Comparison of ENCODE assay signal across 17 cellular contexts in genomic region chrX:115017455-115017854, GRCh38. TPM values are rescaled to one million over a fixed set of nuclear protein-coding genes. Genes with fewer than 3 reads are reported as not detected.
DNase-seq lines count a peak whose midpoint lies in the region; ATAC-seq, FAIRE-seq and TF ChIP-seq lines count a peak whose summit lies in the region.
"Had no signal": no experiment of that assay in that cellular context is flagged by ENCODE, and none has a peak within 500 bp of the region (broad histone marks: within the 10 kb centered on the region; RNA-seq: fewer than 3 reads in every experiment).

IL13RA2 (minus strand) TSS chrX:115017616; CDS start chrX:115017269, 347 bp downstream.

- TF ChIP-seq CTCF in A549 (IDR thresholded peaks at IDR 0.05), result no peak
- TF ChIP-seq CTCF in brain (conservative IDR thresholded peaks at IDR 0.05), result no peak

- no peak for TF ChIP-seq POLR2A in A549 (IDR thresholded peaks at IDR 0.05; ENCODE audit: low read length)

- peak within 1 kb of the TSS in 1 of 5 experiments; percentile 59 for H3K27ac Mint-ChIP-seq in brain
- H3K27ac Mint-ChIP-seq: activated T-helper 1 cell treated with anti-CD3 and anti-CD28 coated beads, Interleukin-12 subunit alpha, Interleukin-12 subunit beta, Interleukin-2, Interleukin-4 antibody, amounts not matched to agents 30 ng/mL and 10 ng/mL and 1 ng/mL, durations not matched to agents 14 hours and 24 hours and 36 hours; memory B cell had no signal

- peak within 1 kb of the TSS in 3 of 5 experiments; percentile 45 to 58 (median 58) for H3K4me3 Mint-ChIP-seq in brain
- H3K4me3 Mint-ChIP-seq: activated T-helper 1 cell treated with anti-CD3 and anti-CD28 coated beads, Interleukin-12 subunit alpha, Interleukin-12 subunit beta, Interleukin-2, Interleukin-4 antibody, amounts not matched to agents 30 ng/mL and 10 ng/mL and 1 ng/mL, durations not matched to agents 14 hours and 24 hours and 36 hours; memory B cell had no signal

- H3K36me3 Mint-ChIP-seq in brain, result no peaks in the 10 kb centered on the region
- H3K36me3 Mint-ChIP-seq: memory B cell had no signal

- no peaks in the 10 kb centered on the region for H3K9me3 Mint-ChIP-seq in brain
- H3K9me3 Mint-ChIP-seq: activated T-helper 1 cell treated with anti-CD3 and anti-CD28 coated beads, Interleukin-12 subunit alpha, Interleukin-12 subunit beta, Interleukin-2, Interleukin-4 antibody, amounts not matched to agents 30 ng/mL and 10 ng/mL and 1 ng/mL, durations not matched to agents 14 hours and 24 hours and 36 hours; memory B cell had no signal

- WGBS in A549 (ENCODE audit: missing lambda C conversion rate), result 73% methylated on average over 11 of the region's 11 CpGs

- CTCF ChIA-PET in A549 (lab: Yijun Ruan, JAX), result interaction anchor here (1.0 to 1.2 kb wide), 2 partner anchors 12 to 15 kb away, joined by 3 to 5 read pairs; no protein-coding TSS in a partner anchor

- no peak within 1 kb of the TSS for H3K27ac ChIP-seq in A549
- H3K27ac ChIP-seq: adrenal gland, right atrium auricular region had no signal

- ATAC-seq in A549 (no peak), HG02571 (IDR thresholded peaks at IDR 0.05; ENCODE audit: unreplicated experiment) (no peak)

- DNase-seq in A549 (ENCODE audit: low read depth in 1 of 2, low spot score in 1 of 2), result no peak
- DNase-seq in M059J (ENCODE audit: low read depth), result peak; percentile 94
- DNase-seq in fibroblast of the conjunctiva (ENCODE audit: low read depth), result peak; percentile 35
- DNase-seq in COR-L47 (lab: John Stamatoyannopoulos, UW), result no peak
- no peak for DNase-seq in GDM1 (lab: John Stamatoyannopoulos, UW)
- no peak for DNase-seq in COLO829 (ENCODE audit: low spot score)
- DNase-seq: GF-D8, NCI-H187, NCI-H510A treated with DMSO at 0.1 percent for 48 hours, SW 1271 had no signal

- POLR2A ChIA-PET in A549 (lab: Yijun Ruan, JAX), result no interaction called here

- TF ChIP-seq RAD21 in A549 (conservative IDR thresholded peaks at IDR 0.05 in 1 of 2, IDR thresholded peaks at IDR 0.05 in 1 of 2), result no peak

- no peaks in the 10 kb centered on the region for H3K9me3 ChIP-seq in A549
- H3K9me3 ChIP-seq: adrenal gland, Caco-2, right atrium auricular region had no signal

- no peaks in the 10 kb centered on the region for H3K4me1 ChIP-seq in A549
- H3K4me1 ChIP-seq: adrenal gland, Caco-2, right atrium auricular region had no signal

- peak; percentile 89 for FAIRE-seq in A549 (lab: Jason Lieb, UNC)

- H3K4me3 ChIP-seq in A549, result no peak within 1 kb of the TSS
- H3K4me3 ChIP-seq: adrenal gland, right atrium auricular region had no signal

- H3K27me3 Mint-ChIP-seq in brain, result no peaks in the 10 kb centered on the region
- H3K27me3 Mint-ChIP-seq: memory B cell had no signal

- no peak for TF ChIP-seq EP300 in A549 (IDR thresholded peaks at IDR 0.05)

- H3K4me2 ChIP-seq in A549, result no peak within 1 kb of the TSS

- H3K4me1 Mint-ChIP-seq in brain, result peaks cover 5% of the 10 kb centered on the region
- H3K4me1 Mint-ChIP-seq: memory B cell had no signal

TF ChIP-seq in A549, 52 proteins besides CTCF, POLR2A, EP300 and RAD21:
- no peak for TF ChIP-seq RCOR1 (IDR thresholded peaks at IDR 0.05; ENCODE audit: low read depth, low read length)
- TF ChIP-seq BCL3 (IDR thresholded peaks at IDR 0.05), result no peak
- TF ChIP-seq NFE2L2 (conservative IDR thresholded peaks at IDR 0.05; ENCODE audit: low read length), result no peak
- TF ChIP-seq KDM5A (IDR thresholded peaks at IDR 0.05), result no peak
- no peak for TF ChIP-seq MAZ (IDR thresholded peaks at IDR 0.05; ENCODE audit: borderline replicate concordance, low read depth, low read length)
- TF ChIP-seq MAFK (IDR thresholded peaks at IDR 0.05; ENCODE audit: partially characterized antibody), result no peak
- no peak for TF ChIP-seq CBX8 (IDR thresholded peaks at IDR 0.05)
- TF ChIP-seq JUNB (IDR thresholded peaks at IDR 0.05), result no peak
- TF ChIP-seq HOXB13 (CRISPR knock-in tag; IDR thresholded peaks at IDR 0.05; ENCODE audit: low read depth), result no peak
- no peak for TF ChIP-seq REST (IDR thresholded peaks at IDR 0.05)
- TF ChIP-seq NR3C1 (IDR thresholded peaks at IDR 0.05), result no peak
- TF ChIP-seq KDM1A (IDR thresholded peaks at IDR 0.05; ENCODE audit: low read depth), result no peak
- no peak for TF ChIP-seq CHD2 (IDR thresholded peaks at IDR 0.05; ENCODE audit: low read length, partially characterized antibody)
- no peak for TF ChIP-seq JUN (IDR thresholded peaks at IDR 0.05)
- no peak for TF ChIP-seq ZSCAN20 (CRISPR knock-in tag; IDR thresholded peaks at IDR 0.05)
- no peak for TF ChIP-seq FOXS1 (CRISPR knock-in tag; IDR thresholded peaks at IDR 0.05)

RNA-seq across cellular contexts. Expression of gene IL13RA2, which starts in this region (rescaled TPM):
- polyA plus RNA-seq in A549 (2011; rRNA removed), result not detected in 2 replicates
- not detected in 2 replicates for polyA plus RNA-seq in A549 (2012; cell fraction: cytosol; rRNA removed)
- polyA plus RNA-seq in A549 (2012; cell fraction: nucleus; rRNA removed), result not detected in 2 replicates
- not detected in 3 replicates for polyA plus RNA-seq in A549 (2017; fragmentation: RNase III; extraction: RNeasy Plus Mini Kit Qiagen cat#74134 plus additional on column Dnase treatment)
- polyA minus RNA-seq in A549 (2011; rRNA and poly(A)+ RNA removed), result not detected in 2 replicates
- 143 and 152 TPM in 2 replicates for total RNA-seq in M059J (2014; rRNA removed; shearing (Covaris generic))
- not detected for polyA plus RNA-seq in brain (ENCODE audit: insufficient read depth, low read depth, low replicate concordance)
- total RNA-seq: activated T-helper 1 cell treated with anti-CD3 and anti-CD28 coated beads, Interleukin-12 subunit alpha, Interleukin-12 subunit beta, Interleukin-2, Interleukin-4 antibody, amounts not matched to agents 30 ng/mL and 10 ng/mL and 1 ng/mL, durations not matched to agents 14 hours and 24 hours and 36 hours; Caco-2 had no signal

Comparison
In these comparisons a context has a peak if more than half of its experiments do, and no peak if none do; other contexts are left out.
1. DNase-seq: peak in M059J (single experiment) and fibroblast of the conjunctiva (single experiment); none in A549 (0 of 2), COR-L47 (single experiment), GDM1 (single experiment) and COLO829 (single experiment).